In the genomic region with DNA sequence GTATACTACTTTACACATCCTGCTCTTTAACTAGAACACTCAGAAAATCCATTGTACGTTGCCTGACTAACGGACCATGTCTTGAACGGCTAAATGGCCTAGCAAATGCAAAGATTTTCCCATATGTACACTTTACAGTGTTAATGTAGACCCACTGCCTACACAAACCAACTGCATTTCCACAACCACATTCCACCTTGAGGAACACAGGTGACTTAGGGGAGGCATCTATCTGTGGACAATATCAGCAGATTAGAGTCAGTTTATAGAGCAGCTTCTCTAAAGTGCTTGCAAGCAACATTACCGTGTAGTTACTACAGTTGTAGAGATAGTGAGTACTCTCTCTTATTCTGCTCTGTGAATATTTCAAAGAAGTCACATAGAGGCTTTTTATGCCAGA, we compare ENCODE assay signal across 15 cellular contexts.
"Had no signal": no experiment of that assay in that cellular context is flagged by ENCODE, and none has a peak within 500 bp of the region (broad histone marks: within the 10 kb centered on the region; RNA-seq: fewer than 3 reads in every experiment).

No MANE protein-coding gene starts in this region.

- DNase-seq: activated T-cell treated with anti-CD3 and anti-CD28 coated beads, Interleukin-2, amount 50 U/mL, for 1 hour; adrenal gland; central memory CD4-positive, alpha-beta T cell; effector memory CD4-positive, alpha-beta T cell; foreskin keratinocyte; immature natural killer cell; naive thymus-derived CD8-positive, alpha-beta T cell; stimulated activated CD4-positive, alpha-beta T cell treated with anti-CD3 and anti-CD28 coated beads, Interleukin-2, amount 100 ng/mL, for 48 hours; stimulated activated CD8-positive, alpha-beta memory T cell treated with anti-CD3 and anti-CD28 coated beads, Interleukin-4, amount 100 ng/mL, for 48 hours; stimulated activated naive B cell treated with anti-CD40 and anti-IgM and Interleukin-4, amounts not matched to agents 10 μg/mL and 1 μg/mL and 100 μg/mL, for 72 hours; transverse colon; uterus had no signal

- H3K27me3 Mint-ChIP-seq: stimulated activated naive B cell treated with anti-CD40 and anti-IgM and Interleukin-4, amounts not matched to agents 10 μg/mL and 1 μg/mL and 100 μg/mL, for 72 hours had no signal

- H3K4me1 Mint-ChIP-seq: immature natural killer cell had no signal

- H3K4me3 Mint-ChIP-seq: immature natural killer cell; naive thymus-derived CD8-positive, alpha-beta T cell; stimulated activated naive B cell treated with anti-CD40 and anti-IgM and Interleukin-4, amounts not matched to agents 10 μg/mL and 1 μg/mL and 100 μg/mL, for 72 hours; WTC11 had no signal

- H3K9me3 Mint-ChIP-seq: immature natural killer cell had no signal

- H3K27ac Mint-ChIP-seq: activated naive CD4-positive, alpha-beta T cell treated with anti-CD3 and anti-CD28 coated beads, Interleukin-2, amount 50 U/mL, for 72 hours; immature natural killer cell; naive thymus-derived CD8-positive, alpha-beta T cell; stimulated activated naive B cell treated with anti-CD40 and anti-IgM and Interleukin-4, amounts not matched to agents 10 μg/mL and 1 μg/mL and 100 μg/mL, for 72 hours; WTC11 had no signal

- ATAC-seq: activated naive CD4-positive, alpha-beta T cell treated with anti-CD3 and anti-CD28 coated beads, Interleukin-2, amount 50 U/mL, for 72 hours; foreskin keratinocyte; left lobe of liver; naive thymus-derived CD8-positive, alpha-beta T cell; WTC11 had no signal
